In genomic region chr17:39777534-39778365, GRCh38 we compare ENCODE assay signal across 11 cellular contexts. TPM values are rescaled to one million over a fixed set of nuclear protein-coding genes. Genes with fewer than 3 reads are reported as not detected.
DNase-seq lines count a peak whose midpoint lies in the region; ATAC-seq and TF ChIP-seq lines count a peak whose summit lies in the region.
"Had no signal": no experiment of that assay in that cellular context is flagged by ENCODE, and none has a peak within 500 bp of the region (broad histone marks: within the 10 kb centered on the region; RNA-seq: fewer than 3 reads in every experiment).

No MANE protein-coding gene starts in this region.

- no peaks in the 10 kb centered on the region for H3K9me3 Mint-ChIP-seq in WTC11

- TF ChIP-seq CTCF in dorsolateral prefrontal cortex (IDR thresholded peaks at IDR 0.05 in 54 of 56, conservative IDR thresholded peaks at IDR 0.05 in 2 of 56; ENCODE audit: low read depth in 1 of 56, partially characterized antibody in 56 of 56) (no peak), WTC11 (IDR thresholded peaks at IDR 0.05) (no peak)

- peak; percentile 62 for ATAC-seq in GM19351 (IDR thresholded peaks at IDR 0.05; ENCODE audit: unreplicated experiment)
- peak; percentile 47 for ATAC-seq in HG03378 (IDR thresholded peaks at IDR 0.05; ENCODE audit: unreplicated experiment)
- no peak for ATAC-seq in WTC11
- ATAC-seq: left lobe of liver had no signal

- H3K27ac Mint-ChIP-seq in WTC11 = no peak overlapping the region

- H3K27me3 ChIP-seq in duodenal mucosa (ENCODE audit: control insufficient read depth in 1 of 2, insufficient read depth in 2 of 2, low read length in 2 of 2) = no peaks in the 10 kb centered on the region
- H3K27me3 ChIP-seq in dorsolateral prefrontal cortex = peaks cover 0 to 44% (median 0%) of the 10 kb centered on the region in 45 donors

- CTCF ChIA-PET in WTC11 (lab: Charles Lee) = interaction anchor here (0.8 to 1.0 kb wide), 4 partner anchors 47 to 203 kb away, joined by 3 to 4 read pairs (median 4); partner anchors contain the start of genes MIEN1 and PSMD3

- DNase-seq in dorsolateral prefrontal cortex (no peak), mesenteric fat pad (ENCODE audit: low spot score) (no peak), erythroblast (lab: John Stamatoyannopoulos, UW) (no peak), WTC11 (ENCODE audit: low spot score) (no peak)

- H3K27ac ChIP-seq in duodenal mucosa (ENCODE audit: low read depth, low read length) (no peak overlapping the region), dorsolateral prefrontal cortex (no peak overlapping the region)

- no peaks in the 10 kb centered on the region; the same call in 1 of the 2 replicates for H3K27me3 Mint-ChIP-seq in WTC11 (ENCODE audit: low read depth)

- H3K9ac ChIP-seq in duodenal mucosa (ENCODE audit: low read depth in 1 of 2, low read length in 2 of 2) = peak overlapping the region; percentile 20 to 31

- H3K36me3 Mint-ChIP-seq in WTC11 = no peaks in the 10 kb centered on the region

- intact Hi-C loops in dorsolateral prefrontal cortex (cut with DNase I) = no loop called here

- H3K9me3 ChIP-seq in duodenal mucosa (ENCODE audit: control insufficient read depth in 1 of 2, low read length in 2 of 2) = no peaks in the 10 kb centered on the region

- no peaks in the 10 kb centered on the region for H3K36me3 ChIP-seq in duodenal mucosa (ENCODE audit: control insufficient read depth in 1 of 2, insufficient read depth in 2 of 2, low read length in 2 of 2)

- H3K4me1 ChIP-seq in duodenal mucosa (ENCODE audit: control insufficient read depth in 1 of 2, insufficient read depth in 2 of 2, low read length in 2 of 2) = peaks cover 13 to 14% of the 10 kb centered on the region in 2 donors

- H3K4me3 Mint-ChIP-seq in WTC11 = no peak overlapping the region

- peaks cover 4% of the 10 kb centered on the region for H3K4me1 Mint-ChIP-seq in WTC11

- TF ChIP-seq POLR2A in GM10847 (IDR thresholded peaks at IDR 0.05; ENCODE audit: extremely low read depth, insufficient read length) (peak; percentile 27), erythroblast (IDR thresholded peaks at IDR 0.05; ENCODE audit: low read length) (no peak)

- POLR2A ChIA-PET in WTC11 (lab: Charles Lee) = no interaction called here

- peak overlapping the region; percentile 43 to 49 for H3K4me3 ChIP-seq in duodenal mucosa (ENCODE audit: low read depth in 1 of 2, low read length in 2 of 2)
- H3K4me3 ChIP-seq in dorsolateral prefrontal cortex = no peak overlapping the region

TF ChIP-seq in WTC11, 78 proteins besides CTCF, POLR2A, EP300 and RAD21 (continues in another document):
- TF ChIP-seq ZNF416 (CRISPR knock-in tag; IDR thresholded peaks at IDR 0.05) (no peak), AFF4 (CRISPR knock-in tag; IDR thresholded peaks at IDR 0.05; ENCODE audit: borderline replicate concordance) (no peak), SOX15 (CRISPR knock-in tag; IDR thresholded peaks at IDR 0.05) (no peak), ATF1 (CRISPR knock-in tag; IDR thresholded peaks at IDR 0.05) (no peak), ZNF512 (CRISPR knock-in tag; IDR thresholded peaks at IDR 0.05; ENCODE audit: borderline replicate concordance) (no peak), FOXK1 (CRISPR knock-in tag; IDR thresholded peaks at IDR 0.05) (no peak), PRRX2 (CRISPR knock-in tag; IDR thresholded peaks at IDR 0.05) (no peak), SP1 (CRISPR knock-in tag; conservative IDR thresholded peaks at IDR 0.05) (no peak), SMAD3 (CRISPR knock-in tag; IDR thresholded peaks at IDR 0.05; ENCODE audit: borderline replicate concordance) (no peak), NFE2L1 (CRISPR knock-in tag; IDR thresholded peaks at IDR 0.05) (no peak), ZNF532 (CRISPR knock-in tag; IDR thresholded peaks at IDR 0.05; ENCODE audit: borderline replicate concordance) (no peak), JUN (CRISPR knock-in tag; IDR thresholded peaks at IDR 0.05) (no peak), IRF1 (CRISPR knock-in tag; IDR thresholded peaks at IDR 0.05) (no peak), ZNF396 (CRISPR knock-in tag; IDR thresholded peaks at IDR 0.05; ENCODE audit: borderline replicate concordance) (no peak), ZNF423 (CRISPR knock-in tag; IDR thresholded peaks at IDR 0.05) (no peak), ZNF232 (CRISPR knock-in tag; IDR thresholded peaks at IDR 0.05) (no peak)

RNA-seq across cellular contexts. Expression of gene GRB7, which starts 40.0 kb away (rescaled TPM):
- total RNA-seq in dorsolateral prefrontal cortex = 1 to 10 TPM in 99 of 120 experiments, under 1 TPM in 20, not detected in 1; 0.31 to 8.2 (median 1.8) TPM
- 0.29 TPM for total RNA-seq in mesenteric fat pad
- total RNA-seq in WTC11 (2021) = 42.4 to 48.5 TPM (median 44.0 TPM) in 3 replicates
- total RNA-seq: dermis microvascular lymphatic vessel endothelial cell, M059J had no signal

RNA-seq across cellular contexts. Expression of gene MIEN1, which starts 47.4 kb away (rescaled TPM):
- total RNA-seq in dorsolateral prefrontal cortex (10 to 100 TPM; 37.4 to 67.6 (median 52.1) TPM), mesenteric fat pad (36.4 TPM), WTC11 (2021) (40.6 to 46.7 TPM (median 46.5 TPM) in 3 replicates)

Comparison
In these comparisons a context has a peak if more than half of its experiments do, and no peak if none do; other contexts are left out.
1. H3K4me3 ChIP-seq: peak in duodenal mucosa (2 of 2); none in dorsolateral prefrontal cortex (0 of 59).